1 cellular context compared by ENCODE assay signal in the genomic region with DNA sequence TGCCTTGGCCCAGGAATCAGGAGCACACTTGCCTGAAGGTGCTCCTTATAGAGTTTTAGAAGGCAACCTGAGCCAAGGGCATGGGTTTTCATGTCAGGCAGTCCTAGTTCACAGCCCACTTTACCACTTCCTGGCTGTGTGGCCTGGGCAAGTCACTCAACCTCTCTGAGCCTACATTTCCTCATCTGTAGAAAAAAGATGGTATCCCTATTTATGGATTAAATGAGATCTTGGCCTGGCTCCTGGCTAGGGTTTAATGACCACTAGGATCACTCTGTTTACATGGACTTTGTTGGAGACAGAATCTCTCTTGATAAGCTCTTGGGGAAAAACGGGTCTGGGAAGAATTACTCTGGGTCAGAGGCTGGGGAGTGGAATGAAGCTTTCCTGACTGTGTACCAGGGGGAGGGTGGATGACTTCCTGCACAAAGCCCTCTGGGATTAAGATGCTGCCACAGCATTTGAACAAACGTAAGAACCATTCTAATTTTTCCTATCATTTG.
TF ChIP-seq lines count a peak whose summit lies in the region.

No MANE protein-coding gene starts in this region.

TF ChIP-seq in endothelial cell of umbilical vein, 7 proteins besides CTCF, POLR2A, EP300 and RAD21:
- TF ChIP-seq EZH2 (IDR thresholded peaks at IDR 0.05; ENCODE audit: borderline replicate concordance, low read depth, low read length, severe bottlenecking) = no peak
- no peak for TF ChIP-seq FOS (IDR thresholded peaks at IDR 0.05; ENCODE audit: borderline replicate concordance, insufficient read depth, low read length)
- TF ChIP-seq POLR2AphosphoS5 (IDR thresholded peaks at IDR 0.05; ENCODE audit: insufficient read depth, low read depth, low read length) = no peak
- TF ChIP-seq, protein P1, sequence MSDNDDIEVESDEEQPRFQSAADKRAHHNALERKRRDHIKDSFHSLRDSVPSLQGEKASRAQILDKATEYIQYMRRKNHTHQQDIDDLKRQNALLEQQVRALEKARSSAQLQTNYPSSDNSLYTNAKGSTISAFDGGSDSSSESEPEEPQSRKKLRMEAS (IDR thresholded peaks at IDR 0.05; ENCODE audit: insufficient read depth, insufficient read length) = no peak
- TF ChIP-seq JUN (IDR thresholded peaks at IDR 0.05; ENCODE audit: borderline replicate concordance, insufficient read depth, insufficient read length, low read depth) = no peak
- TF ChIP-seq MYC (IDR thresholded peaks at IDR 0.05; ENCODE audit: low read depth, low read length) = no peak
- TF ChIP-seq GATA2 (IDR thresholded peaks at IDR 0.05; ENCODE audit: insufficient read depth, insufficient read length, low read depth, low read length) = no peak
